ENCODE assay signal across 9 cellular contexts in the genomic region with DNA sequence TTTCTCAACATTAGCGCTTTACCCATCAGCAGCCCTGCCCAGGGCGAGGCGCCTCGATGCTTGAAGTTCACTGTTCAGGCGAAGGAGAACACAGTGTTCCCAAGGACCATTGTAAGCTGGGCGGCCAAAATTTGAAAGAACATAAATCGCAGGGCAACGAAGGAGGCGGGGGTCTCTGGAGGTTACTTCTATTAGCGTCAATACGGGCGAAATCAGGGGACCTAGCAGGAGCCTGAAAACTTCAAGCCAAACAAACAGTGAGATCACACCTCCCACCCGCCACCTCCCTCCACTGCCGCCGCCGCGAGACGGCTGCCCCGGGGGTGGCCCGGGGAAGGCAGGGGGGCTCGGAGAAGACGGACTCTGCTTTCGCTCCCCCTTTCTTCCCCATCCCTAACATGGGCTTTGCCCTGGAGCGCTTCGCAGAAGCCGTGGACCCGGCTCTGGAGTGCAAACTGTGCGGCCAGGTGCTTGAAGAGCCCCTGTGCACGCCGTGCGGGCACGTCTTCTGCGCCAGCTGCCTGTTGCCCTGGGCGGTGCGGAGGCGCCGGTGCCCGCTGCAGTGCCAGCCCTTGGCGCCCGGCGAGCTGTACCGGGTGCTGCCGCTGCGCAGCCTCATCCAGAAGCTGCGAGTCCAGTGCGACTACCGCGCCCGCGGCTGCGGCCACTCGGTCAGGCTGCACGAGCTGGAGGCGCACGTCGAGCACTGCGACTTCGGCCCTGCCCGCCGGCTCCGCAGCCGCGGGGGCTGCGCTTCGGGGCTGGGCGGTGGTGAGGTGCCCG. TPM values are rescaled to one million over a fixed set of nuclear protein-coding genes. Genes with fewer than 3 reads are reported as not detected.
DNase-seq lines count a peak whose midpoint lies in the region; ATAC-seq and TF ChIP-seq lines count a peak whose summit lies in the region.
"Had no signal": no experiment of that assay in that cellular context is flagged by ENCODE, and none has a peak within 500 bp of the region (broad histone marks: within the 10 kb centered on the region; RNA-seq: fewer than 3 reads in every experiment).

A gene (plus strand): TSS at position 263 of the 783 bp plus-strand sequence.

- TF ChIP-seq RAD21 in Ishikawa (IDR thresholded peaks at IDR 0.05; ENCODE audit: low read depth), result no peak
- no peak for TF ChIP-seq RAD21 in liver (IDR thresholded peaks at IDR 0.05)

- H3K4me1 ChIP-seq in liver (ENCODE audit: control insufficient read depth in 4 of 4, insufficient read depth in 4 of 4, low read length in 3 of 4) (peaks cover 0 to 5% (median 2%) of the 10 kb centered on the region in 4 donors), subcutaneous abdominal adipose tissue (ENCODE audit: control insufficient read depth in 5 of 5, insufficient read depth in 5 of 5, low read length in 5 of 5) (peaks cover 0 to 16% (median 14%) of the 10 kb centered on the region in 5 donors)

- peaks cover 5% of the 10 kb centered on the region for H3K4me1 Mint-ChIP-seq in activated naive CD4-positive, alpha-beta T cell treated with anti-CD3 and anti-CD28 coated beads, Interleukin-2, amount 10 ng/mL, durations not matched to agents 7 days and 5 days

- H3K9me3 Mint-ChIP-seq in activated naive CD4-positive, alpha-beta T cell treated with anti-CD3 and anti-CD28 coated beads, Interleukin-2, amount 10 ng/mL, durations not matched to agents 7 days and 5 days, result no peaks in the 10 kb centered on the region

- no peak within 1 kb of the TSS for H3K27ac Mint-ChIP-seq in activated naive CD4-positive, alpha-beta T cell treated with anti-CD3 and anti-CD28 coated beads, Interleukin-2, amount 10 ng/mL, durations not matched to agents 7 days and 5 days

- TF ChIP-seq EP300 in Ishikawa (IDR thresholded peaks at IDR 0.05; ENCODE audit: borderline replicate concordance), result no peak

- ATAC-seq in HG02884 (IDR thresholded peaks at IDR 0.05; ENCODE audit: unreplicated experiment), result no peak

- WGBS in liver, result 4% methylated on average over 67 of the region's 67 CpGs

- H3K9me3 ChIP-seq in liver (ENCODE audit: control insufficient read depth in 4 of 4, low read length in 3 of 4), result no peaks in the 10 kb centered on the region
- no peaks in the 10 kb centered on the region for H3K9me3 ChIP-seq in subcutaneous abdominal adipose tissue (ENCODE audit: control insufficient read depth in 5 of 5, low read length in 5 of 5)

- CTCF ChIA-PET in activated naive CD4-positive, alpha-beta T cell treated with anti-CD3 and anti-CD28 coated beads, Interleukin-2, amount 10 ng/mL, durations not matched to agents 7 days and 5 days (lab: Charles Lee), result no interaction called here

- H3K36me3 Mint-ChIP-seq in activated naive CD4-positive, alpha-beta T cell treated with anti-CD3 and anti-CD28 coated beads, Interleukin-2, amount 10 ng/mL, durations not matched to agents 7 days and 5 days, result peaks cover 4% of the 10 kb centered on the region

- TF ChIP-seq CTCF in coronary artery (IDR thresholded peaks at IDR 0.05) (no peak), liver (IDR thresholded peaks at IDR 0.05; ENCODE audit: low read depth, low read length, missing input control) (no peak)

- H3K27me3 Mint-ChIP-seq in activated naive CD4-positive, alpha-beta T cell treated with anti-CD3 and anti-CD28 coated beads, Interleukin-2, amount 10 ng/mL, durations not matched to agents 7 days and 5 days, result peaks cover 37% of the 10 kb centered on the region

- H3K36me3 ChIP-seq in liver (ENCODE audit: control insufficient read depth in 4 of 4, insufficient read depth in 3 of 4, low read depth in 1 of 4, low read length in 3 of 4) (no peaks in the 10 kb centered on the region), subcutaneous abdominal adipose tissue (ENCODE audit: control insufficient read depth in 5 of 5, insufficient read depth in 5 of 5, low read length in 5 of 5) (no peaks in the 10 kb centered on the region)

- H3K4me3 ChIP-seq in coronary artery, result peak within 1 kb of the TSS; percentile 83
- peak within 1 kb of the TSS in 2 of 3 donors; percentile 3 to 17 for H3K4me3 ChIP-seq in liver (ENCODE audit: low read depth in 1 of 3, low read length in 3 of 3)
- H3K4me3 ChIP-seq in subcutaneous abdominal adipose tissue (ENCODE audit: low read depth in 1 of 5, low read length in 5 of 5), result peak within 1 kb of the TSS in 4 of 5 donors; percentile 48 to 56 (median 51)

- H3K27ac ChIP-seq in coronary artery (peak within 1 kb of the TSS; percentile 69 to 88), liver (ENCODE audit: low read depth in 1 of 2, low read length in 2 of 2) (peak within 1 kb of the TSS in 1 of 2 donors; percentile 1), subcutaneous abdominal adipose tissue (ENCODE audit: low read depth, low read length) (no peak within 1 kb of the TSS)

- DNase-seq in coronary artery (ENCODE audit: low spot score) (no peak), HUDEP-2 (lab: John Stamatoyannopoulos, UW; ENCODE audit: unreplicated experiment in 76 of 76) (no peak), A172 (ENCODE audit: low spot score) (no peak)
- no peak for DNase-seq in activated naive CD4-positive, alpha-beta T cell treated with anti-CD3 and anti-CD28 coated beads, Interleukin-2, amount 10 ng/mL, durations not matched to agents 7 days and 5 days
- DNase-seq: NCI-H1436 treated with DMSO at 0.1 percent for 48 hours had no signal

- no peak within 1 kb of the TSS for H3K4me3 Mint-ChIP-seq in activated naive CD4-positive, alpha-beta T cell treated with anti-CD3 and anti-CD28 coated beads, Interleukin-2, amount 10 ng/mL, durations not matched to agents 7 days and 5 days

- H3K9ac ChIP-seq in liver (ENCODE audit: low read depth in 1 of 2, low read length in 2 of 2) (no peak within 1 kb of the TSS), subcutaneous abdominal adipose tissue (ENCODE audit: low read length in 5 of 5) (no peak within 1 kb of the TSS)

- H3K27me3 ChIP-seq in liver (ENCODE audit: control insufficient read depth in 4 of 4, insufficient read depth in 4 of 4, low read length in 3 of 4), result peaks cover 0 to 6% (median 2%) of the 10 kb centered on the region in 4 donors
- H3K27me3 ChIP-seq in subcutaneous abdominal adipose tissue (ENCODE audit: control insufficient read depth in 5 of 5, insufficient read depth in 4 of 5, low read length in 5 of 5), result peaks cover 13 to 31% (median 23%) of the 10 kb centered on the region in 5 donors

TF ChIP-seq in Ishikawa, 13 proteins besides CTCF, POLR2A, EP300 and RAD21:
- TF ChIP-seq, protein P1, sequence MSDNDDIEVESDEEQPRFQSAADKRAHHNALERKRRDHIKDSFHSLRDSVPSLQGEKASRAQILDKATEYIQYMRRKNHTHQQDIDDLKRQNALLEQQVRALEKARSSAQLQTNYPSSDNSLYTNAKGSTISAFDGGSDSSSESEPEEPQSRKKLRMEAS (IDR thresholded peaks at IDR 0.05), result peak; percentile 72
- TF ChIP-seq TCF12 (IDR thresholded peaks at IDR 0.05; ENCODE audit: low read depth) (no peak), TEAD4 (IDR thresholded peaks at IDR 0.05) (no peak)

TF ChIP-seq in liver, 16 proteins besides CTCF, POLR2A, EP300 and RAD21 (continues in another document):
- no peak for TF ChIP-seq HNF4G (IDR thresholded peaks at IDR 0.05)
- TF ChIP-seq, protein P2, sequence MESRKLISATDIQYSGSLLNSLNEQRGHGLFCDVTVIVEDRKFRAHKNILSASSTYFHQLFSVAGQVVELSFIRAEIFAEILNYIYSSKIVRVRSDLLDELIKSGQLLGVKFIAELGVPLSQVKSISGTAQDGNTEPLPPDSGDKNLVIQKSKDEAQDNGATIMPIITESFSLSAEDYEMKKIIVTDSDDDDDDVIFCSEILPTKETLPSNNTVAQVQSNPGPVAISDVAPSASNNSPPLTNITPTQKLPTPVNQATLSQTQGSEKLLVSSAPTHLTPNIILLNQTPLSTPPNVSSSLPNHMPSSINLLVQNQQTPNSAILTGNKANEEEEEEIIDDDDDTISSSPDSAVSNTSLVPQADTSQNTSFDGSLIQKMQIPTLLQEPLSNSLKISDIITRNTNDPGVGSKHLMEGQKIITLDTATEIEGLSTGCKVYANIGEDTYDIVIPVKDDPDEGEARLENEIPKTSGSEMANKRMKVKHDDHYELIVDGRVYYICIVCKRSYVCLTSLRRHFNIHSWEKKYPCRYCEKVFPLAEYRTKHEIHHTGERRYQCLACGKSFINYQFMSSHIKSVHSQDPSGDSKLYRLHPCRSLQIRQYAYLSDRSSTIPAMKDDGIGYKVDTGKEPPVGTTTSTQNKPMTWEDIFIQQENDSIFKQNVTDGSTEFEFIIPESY (IDR thresholded peaks at IDR 0.05), result no peak
- TF ChIP-seq FOXA2 (IDR thresholded peaks at IDR 0.05), result no peak
- TF ChIP-seq GABPA (IDR thresholded peaks at IDR 0.05 in 1 of 2, conservative IDR thresholded peaks at IDR 0.05 in 1 of 2), result no peak
- TF ChIP-seq HNF4A (conservative IDR thresholded peaks at IDR 0.05), result no peak
- TF ChIP-seq, protein P3, sequence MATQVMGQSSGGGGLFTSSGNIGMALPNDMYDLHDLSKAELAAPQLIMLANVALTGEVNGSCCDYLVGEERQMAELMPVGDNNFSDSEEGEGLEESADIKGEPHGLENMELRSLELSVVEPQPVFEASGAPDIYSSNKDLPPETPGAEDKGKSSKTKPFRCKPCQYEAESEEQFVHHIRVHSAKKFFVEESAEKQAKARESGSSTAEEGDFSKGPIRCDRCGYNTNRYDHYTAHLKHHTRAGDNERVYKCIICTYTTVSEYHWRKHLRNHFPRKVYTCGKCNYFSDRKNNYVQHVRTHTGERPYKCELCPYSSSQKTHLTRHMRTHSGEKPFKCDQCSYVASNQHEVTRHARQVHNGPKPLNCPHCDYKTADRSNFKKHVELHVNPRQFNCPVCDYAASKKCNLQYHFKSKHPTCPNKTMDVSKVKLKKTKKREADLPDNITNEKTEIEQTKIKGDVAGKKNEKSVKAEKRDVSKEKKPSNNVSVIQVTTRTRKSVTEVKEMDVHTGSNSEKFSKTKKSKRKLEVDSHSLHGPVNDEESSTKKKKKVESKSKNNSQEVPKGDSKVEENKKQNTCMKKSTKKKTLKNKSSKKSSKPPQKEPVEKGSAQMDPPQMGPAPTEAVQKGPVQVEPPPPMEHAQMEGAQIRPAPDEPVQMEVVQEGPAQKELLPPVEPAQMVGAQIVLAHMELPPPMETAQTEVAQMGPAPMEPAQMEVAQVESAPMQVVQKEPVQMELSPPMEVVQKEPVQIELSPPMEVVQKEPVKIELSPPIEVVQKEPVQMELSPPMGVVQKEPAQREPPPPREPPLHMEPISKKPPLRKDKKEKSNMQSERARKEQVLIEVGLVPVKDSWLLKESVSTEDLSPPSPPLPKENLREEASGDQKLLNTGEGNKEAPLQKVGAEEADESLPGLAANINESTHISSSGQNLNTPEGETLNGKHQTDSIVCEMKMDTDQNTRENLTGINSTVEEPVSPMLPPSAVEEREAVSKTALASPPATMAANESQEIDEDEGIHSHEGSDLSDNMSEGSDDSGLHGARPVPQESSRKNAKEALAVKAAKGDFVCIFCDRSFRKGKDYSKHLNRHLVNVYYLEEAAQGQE (IDR thresholded peaks at IDR 0.05), result no peak
- TF ChIP-seq, protein P4, sequence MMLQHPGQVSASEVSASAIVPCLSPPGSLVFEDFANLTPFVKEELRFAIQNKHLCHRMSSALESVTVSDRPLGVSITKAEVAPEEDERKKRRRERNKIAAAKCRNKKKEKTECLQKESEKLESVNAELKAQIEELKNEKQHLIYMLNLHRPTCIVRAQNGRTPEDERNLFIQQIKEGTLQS (IDR thresholded peaks at IDR 0.05), result no peak
- no peak for TF ChIP-seq NR2F2 (IDR thresholded peaks at IDR 0.05)

RNA-seq across cellular contexts. Expression of the gene that starts here (rescaled TPM):
- total RNA-seq in liver, result 1 to 10 TPM in 1 of 2 donors, under 1 TPM in 1; 0.19 to 1.1 TPM
- under 1 TPM; 0.11 to 0.29 TPM for polyA plus RNA-seq in liver
- not detected in 2 replicates for total RNA-seq in A172 (2014; rRNA removed; shearing (Covaris generic))

Comparison
In these comparisons a context has a peak if more than half of its experiments do, and no peak if none do; other contexts are left out.
1. H3K4me3 ChIP-seq: peak in every context shown above with its lines; median percentile 83 in coronary artery; 51 in subcutaneous abdominal adipose tissue; 10 in liver.